ENCODE assay signal across 9 cellular contexts in genomic region chr1:85578321-85579295, GRCh38. TPM values are rescaled to one million over a fixed set of nuclear protein-coding genes. Genes with fewer than 3 reads are reported as not detected.
DNase-seq lines count a peak whose midpoint lies in the region; TF ChIP-seq lines count a peak whose summit lies in the region.
"Had no signal": no experiment of that assay in that cellular context is flagged by ENCODE, and none has a peak within 500 bp of the region (broad histone marks: within the 10 kb centered on the region; RNA-seq: fewer than 3 reads in every experiment).

No MANE protein-coding gene starts in this region.

- H3K27ac Mint-ChIP-seq in neural progenitor cell: no peak overlapping the region
- H3K27ac Mint-ChIP-seq: activated CD8-positive, alpha-beta T cell treated with anti-CD3 and anti-CD28 coated beads, Interleukin-2, amount 10 ng/mL, durations not matched to agents 7 days and 5 days had no signal

- peaks cover 21% of the 10 kb centered on the region for H4K20me1 ChIP-seq in neural progenitor cell (ENCODE audit: low read depth)

- no peak overlapping the region for H3K9ac ChIP-seq in neural progenitor cell

- no peak overlapping the region for H2AFZ ChIP-seq in neural progenitor cell (replicated peaks)

- peaks cover 17% of the 10 kb centered on the region for H3K36me3 Mint-ChIP-seq in neural progenitor cell

- no peaks in the 10 kb centered on the region for H3K9me3 ChIP-seq in neural progenitor cell (ENCODE audit: low read depth)

- H3K27ac ChIP-seq in epithelial cell of prostate (peak overlapping the region; percentile 95), neural progenitor cell (no peak overlapping the region)

- H3F3A ChIP-seq in neural progenitor cell (ENCODE audit: low read depth): peaks cover 39% of the 10 kb centered on the region

- H3K9me3 Mint-ChIP-seq in neural progenitor cell: peaks cover 3% of the 10 kb centered on the region

- peak overlapping the region; percentile 99 for H3K4me3 Mint-ChIP-seq in neural progenitor cell
- H3K4me3 Mint-ChIP-seq: activated CD8-positive, alpha-beta T cell treated with anti-CD3 and anti-CD28 coated beads, Interleukin-2, amount 10 ng/mL, durations not matched to agents 7 days and 5 days had no signal

- H3K27me3 ChIP-seq in neural progenitor cell: peaks cover 48% of the 10 kb centered on the region

- peaks cover 52% of the 10 kb centered on the region for H3K4me1 Mint-ChIP-seq in neural progenitor cell

- peaks cover 39% of the 10 kb centered on the region for H3K4me1 ChIP-seq in neural progenitor cell

- peaks cover 40% of the 10 kb centered on the region for H3K27me3 Mint-ChIP-seq in neural progenitor cell (ENCODE audit: insufficient read depth, low read depth)

- H3K4me3 ChIP-seq in AG10803 (ENCODE audit: low read length) (peak overlapping the region; percentile 98), neural progenitor cell (peak overlapping the region; percentile 70)

- DNase-seq in AG10803 (ENCODE audit: low read depth) (peak; percentile 99), NCI-H526 treated with DMSO at 0.1 percent for 48 hours (lab: John Stamatoyannopoulos, UW) (peak; percentile 3), epithelial cell of prostate (ENCODE audit: low read depth, low spot score) (no peak), neural progenitor cell (ENCODE audit: low spot score) (peak; percentile 36), GF-D8 (lab: John Stamatoyannopoulos, UW) (no peak), DMS79 treated with DMSO at 0.1 percent for 48 hours (lab: John Stamatoyannopoulos, UW) (no peak), ecto neural progenitor cell (ENCODE audit: low spot score) (no peak), cerebellum (ENCODE audit: low spot score) (no peak)

- H3K79me2 ChIP-seq in neural progenitor cell (ENCODE audit: low read depth): peaks cover 29% of the 10 kb centered on the region

- H3K36me3 ChIP-seq in neural progenitor cell: no peaks in the 10 kb centered on the region

- TF ChIP-seq CTCF in AG10803 (conservative IDR thresholded peaks at IDR 0.05; ENCODE audit: low read length): no peak
- TF ChIP-seq CTCF in neural progenitor cell (IDR thresholded peaks at IDR 0.05): no peak

- peak overlapping the region; percentile 91 for H3K4me2 ChIP-seq in neural progenitor cell

RNA-seq across cellular contexts. Expression of gene CCN1, which starts 2.0 kb away (rescaled TPM):
- total RNA-seq in neural progenitor cell (ENCODE audit: low replicate concordance) (23.9 and 26.7 TPM in 2 replicates), cerebellum (3.7 TPM)
- total RNA-seq: activated CD8-positive, alpha-beta T cell treated with anti-CD3 and anti-CD28 coated beads, Interleukin-2, amount 10 ng/mL, durations not matched to agents 7 days and 5 days had no signal

Comparison
In these comparisons a context has a peak if more than half of its experiments do, and no peak if none do; other contexts are left out.
1. DNase-seq: peak in AG10803 (single experiment), NCI-H526 treated with DMSO at 0.1 percent for 48 hours (single experiment) and neural progenitor cell (single experiment); none in epithelial cell of prostate (single experiment), GF-D8 (single experiment), DMS79 treated with DMSO at 0.1 percent for 48 hours (single experiment), ecto neural progenitor cell (single experiment) and cerebellum (single experiment).